Comparison of ENCODE assay signal across 9 cellular contexts in genomic region chr12:65756956-65757511, GRCh38.
DNase-seq lines count a peak whose midpoint lies in the region; ATAC-seq, FAIRE-seq and TF ChIP-seq lines count a peak whose summit lies in the region.
"Had no signal": no experiment of that assay in that cellular context is flagged by ENCODE, and none has a peak within 500 bp of the region (broad histone marks: within the 10 kb centered on the region; RNA-seq: fewer than 3 reads in every experiment).

No MANE protein-coding gene starts in this region.

- H3K27me3 ChIP-seq in bronchial epithelial cell (ENCODE audit: control insufficient read depth, insufficient read depth, low read length) (no peaks in the 10 kb centered on the region), uterus (no peaks in the 10 kb centered on the region), pancreas (no peaks in the 10 kb centered on the region)

- WGBS in pancreas, 2 donors = 39 to 56% methylated on average over 2 of the region's 2 CpGs

- FAIRE-seq in bronchial epithelial cell (lab: Jason Lieb, UNC) (peak; percentile 28), pancreas (lab: Jason Lieb, UNC) (no peak)

- TF ChIP-seq POLR2A in uterus (IDR thresholded peaks at IDR 0.05) = no peak

- no peak overlapping the region for H3K4me3 ChIP-seq in bronchial epithelial cell (ENCODE audit: low read depth, low read length)
- H3K4me3 ChIP-seq in uterus = no peak overlapping the region
- H3K4me3 ChIP-seq in mucosa of descending colon = no peak overlapping the region
- H3K4me3 ChIP-seq in pancreas = no peak overlapping the region

- intact Hi-C loops in uterus (cut with DNase I; ENCODE audit: low total_unique reads) (no loop called here), mucosa of descending colon (cut with DNase I, micrococcal nuclease) (no loop called here), pancreas (cut with DNase I) (no loop called here)

- TF ChIP-seq CTCF in bronchial epithelial cell (IDR thresholded peaks at IDR 0.05; ENCODE audit: insufficient read depth, low read length, severe bottlenecking) (no peak), uterus (IDR thresholded peaks at IDR 0.05) (no peak), mucosa of descending colon (IDR thresholded peaks at IDR 0.05) (no peak), pancreas (IDR thresholded peaks at IDR 0.05) (no peak)

- H3K27ac ChIP-seq in uterus = no peak overlapping the region
- H3K27ac ChIP-seq in pancreas = no peak overlapping the region

- no peaks in the 10 kb centered on the region for H3K4me1 ChIP-seq in uterus
- no peaks in the 10 kb centered on the region for H3K4me1 ChIP-seq in mucosa of descending colon (ENCODE audit: low read depth)
- H3K4me1 ChIP-seq in pancreas = no peaks in the 10 kb centered on the region

- H3K36me3 ChIP-seq in bronchial epithelial cell (ENCODE audit: control insufficient read depth, insufficient read depth, low read length) (no peaks in the 10 kb centered on the region), uterus (no peaks in the 10 kb centered on the region), mucosa of descending colon (ENCODE audit: low read depth) (no peaks in the 10 kb centered on the region), pancreas (no peaks in the 10 kb centered on the region)

- no peaks in the 10 kb centered on the region for H3K9me3 ChIP-seq in uterus
- H3K9me3 ChIP-seq in mucosa of descending colon = no peaks in the 10 kb centered on the region
- no peaks in the 10 kb centered on the region for H3K9me3 ChIP-seq in pancreas

- ATAC-seq in GM18519 (IDR thresholded peaks at IDR 0.05; ENCODE audit: low FRiP score, unreplicated experiment) (peak; percentile 98), GM21367 (IDR thresholded peaks at IDR 0.05; ENCODE audit: unreplicated experiment) (peak; percentile 91), HG03135 (IDR thresholded peaks at IDR 0.05; ENCODE audit: unreplicated experiment) (peak; percentile 97), mucosa of descending colon (no peak), pancreas (no peak)

- DNase-seq in bronchial epithelial cell (ENCODE audit: low read depth) (no peak), uterus (no peak), mucosa of descending colon (no peak), pancreas (no peak)
- no peak for DNase-seq in stimulated activated naive CD4-positive, alpha-beta T cell treated with Interleukin-2 at 50 U/mL for 16 hours (lab: John Stamatoyannopoulos, UW)
- DNase-seq: NCI-H2081 treated with DMSO at 0.1 percent for 48 hours had no signal

Comparison
In these comparisons a context has a peak if more than half of its experiments do, and no peak if none do; other contexts are left out.
1. ATAC-seq: peak in GM18519 (single experiment), GM21367 (single experiment) and HG03135 (single experiment); none in mucosa of descending colon (single experiment) and pancreas (0 of 4).